ENCODE assay signal across 16 cellular contexts in genomic region chr1:89660086-89660946, GRCh38. TPM values are rescaled to one million over a fixed set of nuclear protein-coding genes. Genes with fewer than 3 reads are reported as not detected.
DNase-seq lines count a peak whose midpoint lies in the region; ATAC-seq, FAIRE-seq and TF ChIP-seq lines count a peak whose summit lies in the region.
"Had no signal": no experiment of that assay in that cellular context is flagged by ENCODE, and none has a peak within 500 bp of the region (broad histone marks: within the 10 kb centered on the region; RNA-seq: fewer than 3 reads in every experiment).

No MANE protein-coding gene starts in this region.

- peak overlapping the region in 2 of 11 experiments; percentile 1 to 23; a peak in 1 of 22 replicates for H3K9ac ChIP-seq in BLaER1 treated with 17β-estradiol and CSF1 and Interleukin-3, amounts not matched to agents 10 nM and 100 nM
- no peak overlapping the region; a peak in 1 of 4 replicates for H3K9ac ChIP-seq in K562 (ENCODE audit: insufficient read depth in 1 of 2, low read depth in 2 of 2, low read length in 2 of 2)

- peak; percentile 35 for ATAC-seq in K562
- ATAC-seq in memory B cell (ENCODE audit: low read depth) = no peak
- ATAC-seq in HG03095 (IDR thresholded peaks at IDR 0.05; ENCODE audit: unreplicated experiment) = no peak
- ATAC-seq: left lobe of liver had no signal

- no peak for TF ChIP-seq RAD21 in K562 (CRISPR knock-in tag; conservative IDR thresholded peaks at IDR 0.05 in 1 of 2, IDR thresholded peaks at IDR 0.05 in 1 of 2)

- peak overlapping the region in 5 of 11 experiments; percentile 7 to 33 (median 26); a peak in 4 of 22 replicates for H3K27ac ChIP-seq in BLaER1 treated with 17β-estradiol and CSF1 and Interleukin-3, amounts not matched to agents 10 nM and 100 nM
- H3K27ac ChIP-seq in K562 (ENCODE audit: extremely low read depth, low read depth, low read length) = no peak overlapping the region
- H3K27ac ChIP-seq: neutrophil had no signal

- TF ChIP-seq CTCF in K562 (IDR thresholded peaks at IDR 0.05 in 2 of 3, conservative IDR thresholded peaks at IDR 0.05 in 1 of 3; ENCODE audit: insufficient read depth in 2 of 3, low read depth in 1 of 3, low read length in 3 of 3) = no peak

- POLR2A ChIA-PET in K562 (lab: Yijun Ruan, JAX) = interaction anchor here (0.9 to 1.2 kb wide), 2 partner anchors 14 to 23 kb away, joined by 3 read pairs; no protein-coding TSS in a partner anchor

- in situ Hi-C loops in K562 (cut with MboI) = no loop called here

- no TSS peak for BruUV-seq in K562 (replicated peaks; lab: Mats Ljungman, UMichigan)

- 20% methylated on average over 3 of the region's 3 CpGs for WGBS in K562 (ENCODE audit: insufficient coverage, low coverage, missing lambda C conversion rate)

- H3K79me2 ChIP-seq in K562 (ENCODE audit: control insufficient read depth, insufficient read depth, low read length) = no peaks in the 10 kb centered on the region; the same call in 2 of the 3 replicates

- no peak overlapping the region for H2AFZ ChIP-seq in K562 (ENCODE audit: low read depth, low read length)

- H4K20me1 ChIP-seq in BLaER1 treated with 17β-estradiol and CSF1 and Interleukin-3, amounts not matched to agents 10 nM and 100 nM = peaks cover 62 to 100% (median 97%) of the 10 kb centered on the region in 11 experiments; a peak in 21 of 22 replicates
- no peaks in the 10 kb centered on the region for H4K20me1 ChIP-seq in K562 (replicated peaks; ENCODE audit: control insufficient read depth, insufficient read depth, low read length)

- no peak overlapping the region for H3K4me3 Mint-ChIP-seq in memory B cell
- H3K4me3 Mint-ChIP-seq: brain had no signal

- H3K9me3 Mint-ChIP-seq in memory B cell = peaks cover 7% of the 10 kb centered on the region

- no peaks in the 10 kb centered on the region for H3K9me1 ChIP-seq in K562 (ENCODE audit: control insufficient read depth, insufficient read depth, low read length)

- peaks cover 15% of the 10 kb centered on the region for H3K36me3 Mint-ChIP-seq in memory B cell

- TF ChIP-seq EP300 in K562 (IDR thresholded peaks at IDR 0.05; ENCODE audit: low read length) = no peak

- no peak for TF ChIP-seq POLR2A in K562 (conservative IDR thresholded peaks at IDR 0.05)

- peaks cover 35% of the 10 kb centered on the region for H3K4me1 Mint-ChIP-seq in memory B cell
- H3K4me1 Mint-ChIP-seq: brain had no signal

- peaks cover 20 to 95% (median 61%) of the 10 kb centered on the region in 11 experiments; a peak in 20 of 22 replicates for H3K36me3 ChIP-seq in BLaER1 treated with 17β-estradiol and CSF1 and Interleukin-3, amounts not matched to agents 10 nM and 100 nM
- no peaks in the 10 kb centered on the region for H3K36me3 ChIP-seq in K562 (ENCODE audit: control insufficient read depth, insufficient read depth, low read length)
- H3K36me3 ChIP-seq: esophagus muscularis mucosa, neutrophil had no signal

- H3K27me3 ChIP-seq in BLaER1 treated with 17β-estradiol and CSF1 and Interleukin-3, amounts not matched to agents 10 nM and 100 nM = no peaks in the 10 kb centered on the region
- H3K27me3 ChIP-seq in K562 (ENCODE audit: control insufficient read depth in 2 of 2, insufficient read depth in 2 of 2, low read length in 2 of 2) = no peaks in the 10 kb centered on the region
- H3K27me3 ChIP-seq: esophagus muscularis mucosa, neutrophil had no signal

- H3K9me3 ChIP-seq in BLaER1 treated with 17β-estradiol and CSF1 and Interleukin-3, amounts not matched to agents 10 nM and 100 nM (replicated peaks in 1 of 11) = peaks cover 13 to 53% (median 48%) of the 10 kb centered on the region in 11 experiments
- no peaks in the 10 kb centered on the region for H3K9me3 ChIP-seq in K562 (replicated peaks; ENCODE audit: control insufficient read depth, insufficient read depth, low read depth, low read length)
- H3K9me3 ChIP-seq: neutrophil had no signal

- H3K4me3 ChIP-seq in BLaER1 treated with 17β-estradiol and CSF1 and Interleukin-3, amounts not matched to agents 10 nM and 100 nM = 0 out of 20 replicates have a peak overlapping the region, but pooled peaks of 1 of the 10 experiments have one; percentile 2
- no peak overlapping the region for H3K4me3 ChIP-seq in K562
- H3K4me3 ChIP-seq: esophagus muscularis mucosa had no signal

- peak overlapping the region; percentile 61 for H3K27ac Mint-ChIP-seq in memory B cell

- H3K4me1 ChIP-seq in BLaER1 treated with 17β-estradiol and CSF1 and Interleukin-3, amounts not matched to agents 10 nM and 100 nM = peaks cover 25 to 75% (median 64%) of the 10 kb centered on the region in 10 experiments
- H3K4me1 ChIP-seq in K562 (replicated peaks in 1 of 2; ENCODE audit: control insufficient read depth in 2 of 2, insufficient read depth in 2 of 2, low read length in 2 of 2) = no peaks in the 10 kb centered on the region

- intact Hi-C loops in K562 (cut with micrococcal nuclease) = no loop called here

- no peak for FAIRE-seq in K562 (lab: Jason Lieb, UNC)

- DNase-seq in GM04504 (ENCODE audit: low read depth) (peak; percentile 30), K562 (ENCODE audit: extremely low read depth in 1 of 4, low spot score in 3 of 4) (no peak), memory B cell (ENCODE audit: low spot score in 2 of 2) (no peak), GDM1 (lab: John Stamatoyannopoulos, UW) (no peak), D341Med (ENCODE audit: low spot score) (no peak), COLO668 (lab: John Stamatoyannopoulos, UW; ENCODE audit: unreplicated experiment) (no peak)
- DNase-seq: DMS 273 treated with DMSO at 0.1 percent for 48 hours; H7; NCI-H2029 treated with DMSO at 0.1 percent for 48 hours; stimulated activated CD4-positive, alpha-beta T cell treated with anti-CD3 and anti-CD28 coated beads, Interleukin-15, amount 100 ng/mL, for 24 hours had no signal

- CTCF ChIA-PET in K562 (lab: Yijun Ruan, JAX; ENCODE audit: low intra/inter-chr PET ratio) = no interaction called here

- peak overlapping the region in 9 of 11 experiments; percentile 0 to 65 (median 23); a peak in 14 of 22 replicates for H3K4me2 ChIP-seq in BLaER1 treated with 17β-estradiol and CSF1 and Interleukin-3, amounts not matched to agents 10 nM and 100 nM
- H3K4me2 ChIP-seq in K562 (ENCODE audit: insufficient read depth, low read length) = no peak overlapping the region

- H3K27me3 Mint-ChIP-seq in memory B cell = no peaks in the 10 kb centered on the region
- H3K27me3 Mint-ChIP-seq: brain had no signal

TF ChIP-seq in K562, 482 proteins besides CTCF, POLR2A, EP300 and RAD21:
- TF ChIP-seq HDAC6 (IDR thresholded peaks at IDR 0.05; ENCODE audit: low read depth, low read length) = no peak
- TF ChIP-seq RBM14 (IDR thresholded peaks at IDR 0.05; ENCODE audit: borderline replicate concordance, insufficient read depth, low read depth, low read length) = no peak
- TF ChIP-seq ELK1 (CRISPR knock-in tag; IDR thresholded peaks at IDR 0.05) = no peak
- no peak for TF ChIP-seq CSDE1 (IDR thresholded peaks at IDR 0.05)
- TF ChIP-seq CBFA2T3 (IDR thresholded peaks at IDR 0.05) = peak; percentile 10; the same call in 1 of the 2 replicates
- no peak for TF ChIP-seq ZNF655 (CRISPR knock-in tag; IDR thresholded peaks at IDR 0.05)
- no peak for TF ChIP-seq RUNX1 (IDR thresholded peaks at IDR 0.05; ENCODE audit: low read depth)

RNA-seq across cellular contexts. Expression of gene LRRC8C, which starts 27.4 kb away (rescaled TPM):
- total RNA-seq in K562 (2011; cell fraction: chromatin; rRNA removed; ENCODE audit: low replicate concordance) = 10.5 and 20.3 TPM in 2 replicates
- 9.2 and 9.7 TPM in 2 replicates for total RNA-seq in K562 (2011; cell fraction: nucleolus; rRNA removed)
- 16.8 and 27.9 TPM in 2 replicates for total RNA-seq in K562 (2011; cell fraction: nucleoplasm; rRNA removed)
- total RNA-seq in K562 (2014; rRNA removed) = 3.3 and 3.7 TPM in 2 replicates
- 4.5 and 5.5 TPM in 2 replicates for total RNA-seq in K562 (2014; rRNA removed; fragmentation: Illumina TruSeq; extraction: Trizol)
- total RNA-seq in K562 (2015; rRNA removed; fragmentation: Illumina TruSeq; extraction: Trizol) = 5.2 TPM in 2 replicates
- total RNA-seq in K562 (2021) = 4.9 and 5.0 TPM in 2 replicates
- polyA plus RNA-seq in K562 (2011; rRNA removed) = 12.5 and 14.7 TPM in 2 replicates
- 4.0 and 9.3 TPM in 2 replicates for polyA plus RNA-seq in K562 (2011; cell fraction: cytosol; rRNA removed)
- polyA plus RNA-seq in K562 (2011; cell fraction: nucleus; rRNA removed) = 4.5 and 9.3 TPM in 2 replicates
- 4.2 and 4.9 TPM in 2 replicates for polyA plus RNA-seq in K562 (2012)
- 4.5 and 5.3 TPM in 2 replicates for polyA plus RNA-seq in K562 (2014; fragmentation: Illumina TruSeq; extraction: Trizol)
- 1 to 10 TPM in 1 of 2 experiments, under 1 TPM in 1; 1.00 to 1.3 TPM for polyA plus RNA-seq in K562 (2014; fragmentation: Nextera tagmentation; extraction: Ambion mirVana)
- polyA plus RNA-seq in K562 (2014; rRNA removed) = 3.0 and 3.2 TPM in 2 replicates
- 17.7 and 29.5 TPM in 2 replicates for polyA minus RNA-seq in K562 (2011; rRNA and poly(A)+ RNA removed)
- 6.7 and 8.6 TPM in 2 replicates for polyA minus RNA-seq in K562 (2011; cell fraction: cytosol; rRNA and poly(A)+ RNA removed)
- polyA minus RNA-seq in K562 (2011; cell fraction: nucleus; rRNA and poly(A)+ RNA removed) = 4.0 and 11.3 TPM in 2 replicates
